Comparison of ENCODE assay signal across 8 cellular contexts in genomic region chr2:79887747-79888374, GRCh38.
DNase-seq lines count a peak whose midpoint lies in the region; ATAC-seq, FAIRE-seq and TF ChIP-seq lines count a peak whose summit lies in the region.

No MANE protein-coding gene starts in this region.

- H3K18ac ChIP-seq in IMR-90 (ENCODE audit: low read depth, low read length): no peak overlapping the region
- H3K18ac ChIP-seq in neuronal stem cell (ENCODE audit: low read length): no peak overlapping the region

- H4K20me1 ChIP-seq in IMR-90 (ENCODE audit: insufficient read depth, low read length): no peaks in the 10 kb centered on the region
- H4K20me1 ChIP-seq in endothelial cell of umbilical vein (replicated peaks; ENCODE audit: control insufficient read depth, extremely low read depth, insufficient read depth, low read length): no peaks in the 10 kb centered on the region

- no peak overlapping the region for H2BK20ac ChIP-seq in IMR-90 (ENCODE audit: low read depth, low read length)

- CTCF ChIA-PET in IMR-90 (lab: Yijun Ruan, JAX) (interaction anchor here (0.9 kb wide), 1 partner anchor 27 kb away, joined by 3 read pairs; no protein-coding TSS in a partner anchor), endothelial cell of umbilical vein (lab: Charles Lee) (interaction anchor here (1.0 kb wide), 1 partner anchor 11 kb away, joined by 3 read pairs; no protein-coding TSS in a partner anchor)

- DNase-seq in NCI-H524 (lab: John Stamatoyannopoulos, UW) (peak; percentile 5 to 56), NCI-H524 treated with DMSO at 0.1 percent for 48 hours (lab: John Stamatoyannopoulos, UW) (no peak), IMR-90 (peak; percentile 71), RCC 7860 (ENCODE audit: low spot score) (peak; percentile 31), endothelial cell of umbilical vein (ENCODE audit: low read depth, low spot score) (peak; percentile 36), neuronal stem cell (ENCODE audit: low spot score) (peak; percentile 62), coronary artery (ENCODE audit: low spot score) (no peak)

- no peak overlapping the region for H2BK5ac ChIP-seq in IMR-90 (ENCODE audit: low read depth, low read length, poor library complexity, severe bottlenecking)
- no peak overlapping the region for H2BK5ac ChIP-seq in neuronal stem cell (ENCODE audit: low read length)

- in situ Hi-C loops in IMR-90 (cut with MboI; ENCODE audit: low sequenced_read_pairs): no loop called here

- H4K8ac ChIP-seq in IMR-90 (ENCODE audit: low read depth in 2 of 2, low read length in 2 of 2) (no peak overlapping the region), neuronal stem cell (ENCODE audit: low read depth, low read length) (no peak overlapping the region)

- dilution Hi-C loops in IMR-90 (cut with HindIII; ENCODE audit: low sequenced_read_pairs, unreplicated experiment): no loop called here
- dilution Hi-C loops in endothelial cell of umbilical vein (cut with MboI; ENCODE audit: extremely low pct_ligation_motif_present, low sequenced_read_pairs): no loop called here

- no peak overlapping the region for H2BK15ac ChIP-seq in IMR-90 (ENCODE audit: low read depth, low read length)
- no peak overlapping the region for H2BK15ac ChIP-seq in neuronal stem cell (ENCODE audit: low read length)

- H3K79me1 ChIP-seq in IMR-90 (ENCODE audit: low read depth in 1 of 2, low read length in 2 of 2): no peaks in the 10 kb centered on the region
- H3K79me1 ChIP-seq in neuronal stem cell (ENCODE audit: low read depth, low read length): no peaks in the 10 kb centered on the region

- H2AK9ac ChIP-seq in IMR-90 (replicated peaks; ENCODE audit: low read depth, low read length, poor library complexity): no peak overlapping the region

- H3K27me3 ChIP-seq in IMR-90 (ENCODE audit: control insufficient read depth, insufficient read depth, low read length) (no peaks in the 10 kb centered on the region), endothelial cell of umbilical vein (ENCODE audit: control insufficient read depth in 2 of 2, insufficient read depth in 2 of 2, low read length in 2 of 2) (no peaks in the 10 kb centered on the region), neuronal stem cell (ENCODE audit: control insufficient read depth in 3 of 3, insufficient read depth in 3 of 3, low read depth in 1 of 3, low read length in 3 of 3) (peaks cover 0 to 5% (median 0%) of the 10 kb centered on the region in 3 experiments)

- WGBS in IMR-90 (ENCODE audit: extremely low coverage in 2 of 2, insufficient read length in 1 of 2), 2 experiments: 0% methylated on average over 1 of the region's 7 CpGs; no CpG with 5 or more reads in 1 of the 2 experiments
- no CpG with 5 or more reads among the region's 7 CpGs for WGBS in neuronal stem cell (ENCODE audit: extremely low coverage in 2 of 2, insufficient read length in 2 of 2, insufficient replicate concordance in 1 of 2), 2 donors

- H2AFZ ChIP-seq in IMR-90 (replicated peaks; ENCODE audit: low read length, poor library complexity) (no peak overlapping the region), endothelial cell of umbilical vein (ENCODE audit: low read depth, low read length) (no peak overlapping the region), neuronal stem cell (ENCODE audit: low read length) (no peak overlapping the region)

- no peak overlapping the region for H4K5ac ChIP-seq in IMR-90 (ENCODE audit: low read depth, low read length)

- no peak overlapping the region for H3K9ac ChIP-seq in IMR-90 (ENCODE audit: low read depth, low read length)
- H3K9ac ChIP-seq in endothelial cell of umbilical vein (replicated peaks; ENCODE audit: extremely low read depth, insufficient read depth, low read length): no peak overlapping the region
- no peak overlapping the region for H3K9ac ChIP-seq in neuronal stem cell (ENCODE audit: low read depth, low read length, poor library complexity)

- peak; percentile 94 for TF ChIP-seq RAD21 in IMR-90 (IDR thresholded peaks at IDR 0.05; ENCODE audit: low read length)

- peak; percentile 64 for FAIRE-seq in RCC 7860 (lab: Jason Lieb, UNC)
- FAIRE-seq in endothelial cell of umbilical vein (lab: Jason Lieb, UNC): no peak

- H3K23ac ChIP-seq in IMR-90 (ENCODE audit: low read depth, low read length) (no peak overlapping the region), neuronal stem cell (ENCODE audit: low read depth, low read length, poor library complexity) (no peak overlapping the region)

- H2AK5ac ChIP-seq in IMR-90 (ENCODE audit: low read depth, low read length) (no peak overlapping the region), neuronal stem cell (ENCODE audit: low read depth, low read length) (no peak overlapping the region)

- no TSS peak for BruUV-seq in IMR-90 (replicated peaks; lab: Mats Ljungman, UMichigan)
- BruUV-seq in endothelial cell of umbilical vein (replicated peaks; lab: Mats Ljungman, UMichigan): no TSS peak

- H3K36me3 ChIP-seq in IMR-90 (ENCODE audit: control insufficient read depth, insufficient read depth, low read length) (no peaks in the 10 kb centered on the region), endothelial cell of umbilical vein (ENCODE audit: control insufficient read depth in 2 of 2, extremely low read depth in 1 of 2, insufficient read depth in 2 of 2, low read length in 2 of 2) (no peaks in the 10 kb centered on the region), neuronal stem cell (replicated peaks in 1 of 2; ENCODE audit: control insufficient read depth in 2 of 2, insufficient read depth in 2 of 2, low read length in 2 of 2) (no peaks in the 10 kb centered on the region)

- POLR2A ChIA-PET in IMR-90 (lab: Charles Lee; ENCODE audit: unreplicated experiment) (no interaction called here), endothelial cell of umbilical vein (lab: Charles Lee) (no interaction called here)

- TF ChIP-seq POLR2A in IMR-90 (IDR thresholded peaks at IDR 0.05; ENCODE audit: low read depth, low read length) (no peak), endothelial cell of umbilical vein (IDR thresholded peaks at IDR 0.05; ENCODE audit: low read depth, low read length) (no peak)

- no peak overlapping the region for H2BK120ac ChIP-seq in IMR-90 (ENCODE audit: low read depth, low read length)
- no peak overlapping the region for H2BK120ac ChIP-seq in neuronal stem cell (ENCODE audit: low read depth, low read length)

- H3K14ac ChIP-seq in IMR-90 (replicated peaks; ENCODE audit: low read depth, low read length): no peak overlapping the region
- no peak overlapping the region for H3K14ac ChIP-seq in neuronal stem cell (ENCODE audit: low read length)

- H3K4me3 ChIP-seq in IMR-90 (ENCODE audit: insufficient read depth, low read depth, low read length) (no peak overlapping the region), endothelial cell of umbilical vein (replicated peaks in 1 of 3; ENCODE audit: insufficient read depth in 1 of 3, low read depth in 1 of 3, low read length in 3 of 3) (no peak overlapping the region), neuronal stem cell (ENCODE audit: low read length in 2 of 2) (no peak overlapping the region), coronary artery (no peak overlapping the region)

- H3K79me2 ChIP-seq in endothelial cell of umbilical vein (ENCODE audit: control insufficient read depth, insufficient read depth, low read length): no peaks in the 10 kb centered on the region

- no peak overlapping the region for H3K4me2 ChIP-seq in IMR-90 (ENCODE audit: low read depth, low read length)
- H3K4me2 ChIP-seq in endothelial cell of umbilical vein (ENCODE audit: insufficient read depth, low read length): no peak overlapping the region
- H3K4me2 ChIP-seq in neuronal stem cell (ENCODE audit: insufficient read depth, low read length, poor library complexity, severe bottlenecking): no peak overlapping the region

- H3K9me3 ChIP-seq in IMR-90 (ENCODE audit: control insufficient read depth, insufficient read depth, low read length) (no peaks in the 10 kb centered on the region), endothelial cell of umbilical vein (replicated peaks; ENCODE audit: control insufficient read depth, insufficient read depth, low read length) (no peaks in the 10 kb centered on the region), neuronal stem cell (replicated peaks in 1 of 2; ENCODE audit: control insufficient read depth in 2 of 2, insufficient read depth in 1 of 2, low read depth in 1 of 2, low read length in 2 of 2) (no peaks in the 10 kb centered on the region)

- no peak overlapping the region for H2BK12ac ChIP-seq in neuronal stem cell (ENCODE audit: low read length)

- intact Hi-C loops in IMR-90 (cut with micrococcal nuclease): no loop called here
- intact Hi-C loops in endothelial cell of umbilical vein (cut with micrococcal nuclease): no loop called here

- H3K4ac ChIP-seq in IMR-90 (ENCODE audit: low read depth, low read length): no peak overlapping the region
- no peak overlapping the region for H3K4ac ChIP-seq in neuronal stem cell (ENCODE audit: low read length)

- peak; percentile 83 for TF ChIP-seq CTCF in IMR-90 (conservative IDR thresholded peaks at IDR 0.05; ENCODE audit: low read depth, low read length)
- peak; percentile 28 to 35 for TF ChIP-seq CTCF in endothelial cell of umbilical vein (IDR thresholded peaks at IDR 0.05; ENCODE audit: extremely low read depth in 1 of 2, insufficient read depth in 1 of 2, low read depth in 1 of 2, low read length in 2 of 2)
- no peak for TF ChIP-seq CTCF in coronary artery (IDR thresholded peaks at IDR 0.05)

- ATAC-seq in GM19324 (IDR thresholded peaks at IDR 0.05; ENCODE audit: low FRiP score, unreplicated experiment) (peak; percentile 54), IMR-90 (ENCODE audit: low read depth) (peak; percentile 86)

- H3K4me1 ChIP-seq in IMR-90 (ENCODE audit: control insufficient read depth, insufficient read depth, low read length) (no peaks in the 10 kb centered on the region), endothelial cell of umbilical vein (ENCODE audit: control insufficient read depth, extremely low read depth, insufficient read depth, low read length) (no peaks in the 10 kb centered on the region), neuronal stem cell (ENCODE audit: control insufficient read depth in 2 of 2, insufficient read depth in 1 of 2, low read depth in 1 of 2, low read length in 2 of 2) (peaks cover 0 to 1% of the 10 kb centered on the region in 2 donors)

- H3K27ac ChIP-seq in IMR-90 (ENCODE audit: insufficient read depth, low read length) (no peak overlapping the region), endothelial cell of umbilical vein (ENCODE audit: insufficient read depth, low read depth, low read length) (no peak overlapping the region), neuronal stem cell (replicated peaks; ENCODE audit: low read length) (no peak overlapping the region), coronary artery (no peak overlapping the region)

- no peak overlapping the region for H3K56ac ChIP-seq in IMR-90 (ENCODE audit: extremely low read depth, insufficient read depth, low read length)

- H4K91ac ChIP-seq in IMR-90 (ENCODE audit: insufficient read depth, low read depth, low read length) (no peak overlapping the region), neuronal stem cell (ENCODE audit: low read depth, low read length, poor library complexity) (no peak overlapping the region)

- H3K9me1 ChIP-seq in IMR-90 (ENCODE audit: insufficient read depth, low read length): no peaks in the 10 kb centered on the region
- H3K9me1 ChIP-seq in endothelial cell of umbilical vein (replicated peaks; ENCODE audit: control insufficient read depth, extremely low read depth, insufficient read depth, low read length): no peaks in the 10 kb centered on the region

TF ChIP-seq in IMR-90, 13 proteins besides CTCF, POLR2A, EP300 and RAD21 (continues in another document):
- no peak for TF ChIP-seq CHD1 (IDR thresholded peaks at IDR 0.05; ENCODE audit: low read depth, low read length)

Comparison
In these comparisons a context has a peak if more than half of its experiments do, and no peak if none do; other contexts are left out.
1. DNase-seq: peak in NCI-H524 (2 of 2), IMR-90 (single experiment), RCC 7860 (single experiment), endothelial cell of umbilical vein (single experiment) and neuronal stem cell (single experiment); none in NCI-H524 treated with DMSO at 0.1 percent for 48 hours (single experiment) and coronary artery (single experiment).